ENCODE assay signal across 9 cellular contexts in genomic region chr2:156896294-156896693, GRCh38.
DNase-seq lines count a peak whose midpoint lies in the region; ATAC-seq and TF ChIP-seq lines count a peak whose summit lies in the region.
"Had no signal": no experiment of that assay in that cellular context is flagged by ENCODE, and none has a peak within 500 bp of the region (broad histone marks: within the 10 kb centered on the region; RNA-seq: fewer than 3 reads in every experiment).

No MANE protein-coding gene starts in this region.

- H3K27ac Mint-ChIP-seq in CD4-positive, alpha-beta T cell: no peak overlapping the region

- H3K36me3 ChIP-seq in mammary epithelial cell (ENCODE audit: insufficient read depth, low read length) (no peaks in the 10 kb centered on the region), psoas muscle (ENCODE audit: insufficient read depth in 1 of 2, low read depth in 1 of 2) (no peaks in the 10 kb centered on the region)
- H3K36me3 ChIP-seq: esophagus squamous epithelium had no signal

- POLR2A ChIA-PET in CD4-positive, alpha-beta T cell (lab: Charles Lee): no interaction called here

- H3K4me3 ChIP-seq in mammary epithelial cell (replicated peaks in 1 of 3; ENCODE audit: insufficient read depth in 1 of 3, low read depth in 2 of 3, low read length in 3 of 3) (no peak overlapping the region), psoas muscle (no peak overlapping the region)
- H3K4me3 ChIP-seq: esophagus squamous epithelium had no signal

- H3K27ac ChIP-seq in mammary epithelial cell (ENCODE audit: insufficient read depth, low read depth, low read length): no peak overlapping the region
- no peak overlapping the region for H3K27ac ChIP-seq in CD4-positive, alpha-beta T cell (ENCODE audit: low read depth, low read length)
- H3K27ac ChIP-seq in psoas muscle: no peak overlapping the region
- H3K27ac ChIP-seq: esophagus squamous epithelium had no signal

- H4K20me1 ChIP-seq in mammary epithelial cell (ENCODE audit: insufficient read depth, low read length): no peaks in the 10 kb centered on the region

- ATAC-seq in GM18517 (IDR thresholded peaks at IDR 0.05; ENCODE audit: unreplicated experiment) (peak; percentile 98), GM21529 (IDR thresholded peaks at IDR 0.05; ENCODE audit: unreplicated experiment) (peak; percentile 99), HG03460 (IDR thresholded peaks at IDR 0.05; ENCODE audit: unreplicated experiment) (peak; percentile 95), psoas muscle (no peak)
- no peak for ATAC-seq in CD4-positive, alpha-beta T cell (ENCODE audit: poor library complexity)

- in situ Hi-C loops in mammary epithelial cell (cut with MboI; ENCODE audit: low sequenced_read_pairs in 2 of 2): loop anchor here in 1 of 2 donors (25.0 kb wide), 3 partner anchors 291 to 559 kb away; partner anchors contain the start of gene NR4A2

- intact Hi-C loops in mammary epithelial cell (cut with micrococcal nuclease) (no loop called here), psoas muscle (cut with DNase I) (loop anchor here in 1 of 2 donors (10.0 kb wide), 2 partner anchors 561 to 701 kb away; partner anchors contain the start of gene NR4A2)
- intact Hi-C loops in CD4-positive, alpha-beta T cell (cut with DNase I, micrococcal nuclease): no loop called here

- no peaks in the 10 kb centered on the region for H3K36me3 Mint-ChIP-seq in CD4-positive, alpha-beta T cell (ENCODE audit: low read depth)

- peaks cover 4% of the 10 kb centered on the region for H3K9me3 Mint-ChIP-seq in CD4-positive, alpha-beta T cell

- no peaks in the 10 kb centered on the region for H3K27me3 ChIP-seq in mammary epithelial cell (ENCODE audit: insufficient read depth, low read length)
- H3K27me3 ChIP-seq in CD4-positive, alpha-beta T cell (ENCODE audit: control insufficient read depth, insufficient read depth, low read length): peaks cover 22% of the 10 kb centered on the region
- H3K27me3 ChIP-seq in psoas muscle (ENCODE audit: insufficient read depth in 3 of 3, low read length in 2 of 3): no peaks in the 10 kb centered on the region
- H3K27me3 ChIP-seq: esophagus squamous epithelium had no signal

- peaks cover 38% of the 10 kb centered on the region for H3K27me3 Mint-ChIP-seq in CD4-positive, alpha-beta T cell

- H3K9ac ChIP-seq in mammary epithelial cell (ENCODE audit: insufficient read depth, low read length): no peak overlapping the region

- H3K79me2 ChIP-seq in mammary epithelial cell (ENCODE audit: insufficient read depth, low read length): no peaks in the 10 kb centered on the region

- dilution Hi-C loops in mammary epithelial cell (cut with HindIII; ENCODE audit: low sequenced_read_pairs): no loop called here

- peaks cover 18% of the 10 kb centered on the region for H3K4me1 Mint-ChIP-seq in CD4-positive, alpha-beta T cell (ENCODE audit: low read depth)

- WGBS in mammary epithelial cell (ENCODE audit: low coverage, missing lambda C conversion rate): 0% methylated on average over 1 of the region's 1 CpG
- 50 to 57% (median 51%) methylated on average over 1 of the region's 1 CpG for WGBS in psoas muscle, 3 donors

- H3K9me3 ChIP-seq in mammary epithelial cell (replicated peaks; ENCODE audit: insufficient read depth, low read length) (no peaks in the 10 kb centered on the region), psoas muscle (peaks cover 3% of the 10 kb centered on the region)
- no peaks in the 10 kb centered on the region for H3K9me3 ChIP-seq in CD4-positive, alpha-beta T cell (ENCODE audit: control insufficient read depth, low read length)
- H3K9me3 ChIP-seq: esophagus squamous epithelium had no signal

- DNase-seq in mammary epithelial cell (peak; percentile 77), NCI-H524 (lab: John Stamatoyannopoulos, UW) (no peak), psoas muscle (no peak)
- no peak for DNase-seq in CD4-positive, alpha-beta T cell
- no peak for DNase-seq in activated CD4-positive, CD25-positive, alpha-beta regulatory T cell treated with anti-CD3 and anti-CD28 coated beads, Interleukin-2, amount 50 U/mL, for 72 hours
- DNase-seq: esophagus squamous epithelium had no signal

- CTCF ChIA-PET in mammary epithelial cell (lab: Charles Lee; ENCODE audit: low non-redundant PET): no interaction called here
- CTCF ChIA-PET in CD4-positive, alpha-beta T cell (lab: Charles Lee): no interaction called here

- H2AFZ ChIP-seq in mammary epithelial cell (ENCODE audit: low read depth, low read length): no peak overlapping the region

- TF ChIP-seq CTCF in mammary epithelial cell (conservative IDR thresholded peaks at IDR 0.05 in 1 of 2, IDR thresholded peaks at IDR 0.05 in 1 of 2; ENCODE audit: extremely low read depth in 1 of 2, insufficient read depth in 1 of 2, low read depth in 1 of 2, low read length in 2 of 2) (no peak), psoas muscle (IDR thresholded peaks at IDR 0.05) (no peak)
- no peak for TF ChIP-seq CTCF in CD4-positive, alpha-beta T cell (IDR thresholded peaks at IDR 0.05)

- H3K4me3 Mint-ChIP-seq in CD4-positive, alpha-beta T cell: no peak overlapping the region

- H3K4me1 ChIP-seq in mammary epithelial cell (ENCODE audit: insufficient read depth, low read length): peaks cover 23% of the 10 kb centered on the region
- H3K4me1 ChIP-seq in psoas muscle: no peaks in the 10 kb centered on the region

- no peak overlapping the region for H3K4me2 ChIP-seq in mammary epithelial cell (ENCODE audit: insufficient read depth, low read depth, low read length)

- no TSS peak for BruUV-seq in mammary epithelial cell (replicated peaks; lab: Mats Ljungman, UMichigan)

Comparison
In these comparisons a context has a peak if more than half of its experiments do, and no peak if none do; other contexts are left out.
1. ATAC-seq: peak in GM18517 (single experiment), GM21529 (single experiment) and HG03460 (single experiment); none in CD4-positive, alpha-beta T cell (single experiment) and psoas muscle (0 of 4).